8 cellular contexts compared by ENCODE assay signal in the genomic region with DNA sequence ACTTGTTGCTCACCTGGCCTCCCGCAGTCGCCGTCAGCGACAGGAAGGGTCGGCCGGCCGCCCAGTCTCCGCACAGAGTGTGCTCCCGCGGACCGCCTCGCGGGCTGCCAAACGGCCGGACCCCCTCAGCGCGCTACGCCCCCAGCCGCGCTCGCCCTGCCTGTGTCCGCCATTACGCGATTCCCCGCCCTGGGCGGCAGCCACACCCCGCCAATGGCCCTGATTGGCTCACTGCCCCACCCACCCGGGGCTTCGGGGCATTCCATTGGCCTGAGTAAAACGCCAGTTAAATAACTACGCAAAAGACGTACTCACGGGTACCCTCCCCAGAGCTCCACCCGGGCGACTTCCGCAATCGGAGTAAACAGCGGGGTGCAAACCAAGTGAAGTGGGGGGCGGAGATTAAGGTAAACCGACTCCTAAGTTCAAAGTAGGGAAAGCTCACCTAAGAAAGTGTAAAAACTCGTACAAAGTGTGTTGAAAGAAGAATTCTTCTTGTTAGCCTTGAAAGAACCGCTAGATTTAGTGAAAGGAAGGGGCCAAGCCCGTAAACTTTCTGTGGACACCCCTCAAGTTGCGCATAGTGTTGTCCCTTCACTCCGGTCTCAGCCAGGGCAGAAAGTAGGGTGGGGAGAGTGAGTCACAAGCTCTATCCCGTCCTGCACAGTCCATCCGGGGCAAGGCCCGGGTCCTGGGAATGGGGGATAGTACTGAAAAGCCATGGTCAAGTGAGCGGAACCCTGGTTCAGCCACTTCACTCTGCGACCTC. TPM values are rescaled to one million over a fixed set of nuclear protein-coding genes. Genes with fewer than 3 reads are reported as not detected.
DNase-seq lines count a peak whose midpoint lies in the region; ATAC-seq and TF ChIP-seq lines count a peak whose summit lies in the region.

A gene with protein sequence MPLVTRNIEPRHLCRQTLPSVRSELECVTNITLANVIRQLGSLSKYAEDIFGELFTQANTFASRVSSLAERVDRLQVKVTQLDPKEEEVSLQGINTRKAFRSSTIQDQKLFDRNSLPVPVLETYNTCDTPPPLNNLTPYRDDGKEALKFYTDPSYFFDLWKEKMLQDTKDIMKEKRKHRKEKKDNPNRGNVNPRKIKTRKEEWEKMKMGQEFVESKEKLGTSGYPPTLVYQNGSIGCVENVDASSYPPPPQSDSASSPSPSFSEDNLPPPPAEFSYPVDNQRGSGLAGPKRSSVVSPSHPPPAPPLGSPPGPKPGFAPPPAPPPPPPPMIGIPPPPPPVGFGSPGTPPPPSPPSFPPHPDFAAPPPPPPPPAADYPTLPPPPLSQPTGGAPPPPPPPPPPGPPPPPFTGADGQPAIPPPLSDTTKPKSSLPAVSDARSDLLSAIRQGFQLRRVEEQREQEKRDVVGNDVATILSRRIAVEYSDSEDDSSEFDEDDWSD (minus strand): TSS at position 195 of the 769 bp plus-strand sequence. CDS start 61,277 bp downstream, outside the sequence.

- DNase-seq in AG04450 (ENCODE audit: low read depth, low spot score) = peak; percentile 92
- peak; percentile 98 for DNase-seq in NCI-H345 (lab: John Stamatoyannopoulos, UW)
- DNase-seq in activated B cell treated with CpG ODN at 0.5 μM for 24 hours = peak; percentile 94
- peak; percentile 70 to 98 (median 96) for DNase-seq in caudate nucleus (lab: John Stamatoyannopoulos, UW)
- DNase-seq in immature natural killer cell = peak; percentile 96 to 97 (median 97)
- DNase-seq in smooth muscle cell of the brain vasculature (ENCODE audit: low read depth, low spot score) = peak; percentile 95

- H3K27me3 ChIP-seq in AG04450 (ENCODE audit: control insufficient read depth, insufficient read depth, low read length) = no peaks in the 10 kb centered on the region

- POLR2A ChIA-PET in AG04450 (lab: Yijun Ruan, JAX) (interaction anchor here (0.6 to 1.3 kb wide), 9 partner anchors 26 to 112 kb away, joined by 3 to 13 read pairs (median 4); no protein-coding TSS in a partner anchor), activated B cell treated with CpG ODN at 0.5 μM for 24 hours (lab: Charles Lee) (interaction anchor here (0.6 to 3.6 kb wide), 28 partner anchors 9 to 874 kb away, joined by 3 to 23 read pairs (median 5); no protein-coding TSS in a partner anchor)

- H3K36me3 Mint-ChIP-seq in activated B cell treated with CpG ODN at 0.5 μM for 24 hours (ENCODE audit: low read depth) = peaks cover 7% of the 10 kb centered on the region
- no peaks in the 10 kb centered on the region for H3K36me3 Mint-ChIP-seq in immature natural killer cell

- H3K27ac ChIP-seq in AG04450 (ENCODE audit: low read depth, low read length) (peak within 1 kb of the TSS; percentile 90), caudate nucleus (ENCODE audit: low read depth, low read length) (peak within 1 kb of the TSS; percentile 100)

- peak within 1 kb of the TSS; percentile 100 for H3K27ac Mint-ChIP-seq in activated B cell treated with CpG ODN at 0.5 μM for 24 hours
- H3K27ac Mint-ChIP-seq in immature natural killer cell = peak within 1 kb of the TSS; percentile 98 to 100 (median 99)

- H3K9me3 Mint-ChIP-seq in activated B cell treated with CpG ODN at 0.5 μM for 24 hours = no peaks in the 10 kb centered on the region
- H3K9me3 Mint-ChIP-seq in immature natural killer cell = no peaks in the 10 kb centered on the region

- H3K4me3 Mint-ChIP-seq in activated B cell treated with CpG ODN at 0.5 μM for 24 hours (peak within 1 kb of the TSS; percentile 95), immature natural killer cell (peak within 1 kb of the TSS; percentile 93 to 98 (median 97))

- no peaks in the 10 kb centered on the region for H3K27me3 Mint-ChIP-seq in activated B cell treated with CpG ODN at 0.5 μM for 24 hours
- peaks cover 9 to 13% (median 12%) of the 10 kb centered on the region in 3 donors for H3K27me3 Mint-ChIP-seq in immature natural killer cell (ENCODE audit: low read depth in 3 of 3)

- CTCF ChIA-PET in AG04450 (lab: Charles Lee) (interaction anchor here (1.0 to 1.8 kb wide), 6 partner anchors 10 to 158 kb away, joined by 3 to 8 read pairs (median 4); no protein-coding TSS in a partner anchor), activated B cell treated with CpG ODN at 0.5 μM for 24 hours (lab: Charles Lee) (interaction anchor here (1.3 to 3.5 kb wide), 3 partner anchors 67 to 87 kb away, joined by 3 to 18 read pairs (median 4); no protein-coding TSS in a partner anchor)

- TF ChIP-seq CTCF in AG04450 (IDR thresholded peaks at IDR 0.05; ENCODE audit: low read depth, low read length) (no peak), activated B cell treated with CpG ODN at 0.5 μM for 24 hours (IDR thresholded peaks at IDR 0.05) (no peak)

- no peaks in the 10 kb centered on the region for H3K9me3 ChIP-seq in AG04450 (ENCODE audit: control insufficient read depth, insufficient read depth, low read length)

- H3K4me1 Mint-ChIP-seq in activated B cell treated with CpG ODN at 0.5 μM for 24 hours (peaks cover 59% of the 10 kb centered on the region), immature natural killer cell (peaks cover 32 to 37% of the 10 kb centered on the region in 2 donors)

- in situ Hi-C loops in GM18951 (cut with MboI; ENCODE audit: low sequenced_read_pairs, unreplicated experiment) = no loop called here

- H3K4me3 ChIP-seq in AG04450 (ENCODE audit: low read depth, low read length) = peak within 1 kb of the TSS; percentile 75

- intact Hi-C loops in activated B cell treated with CpG ODN at 0.5 μM for 24 hours (cut with micrococcal nuclease) = loop anchor here (1.0 to 5.0 kb wide), 8 partner anchors 12 to 173 kb away; a partner anchor contains a TSS

- ATAC-seq in HG03196 (IDR thresholded peaks at IDR 0.05; ENCODE audit: unreplicated experiment) (peak; percentile 85), activated B cell treated with CpG ODN at 0.5 μM for 24 hours (ENCODE audit: low read depth) (peak; percentile 88)

- peak; percentile 79 for TF ChIP-seq POLR2A in GM18951 (IDR thresholded peaks at IDR 0.05; ENCODE audit: extremely low read depth, insufficient read depth, insufficient read length)

RNA-seq across cellular contexts. Expression of the gene that starts here (rescaled TPM):
- polyA plus RNA-seq in AG04450 (2011; rRNA removed) (54.8 and 62.7 TPM in 2 replicates), immature natural killer cell (10 to 100 TPM; 36.6 to 90.0 (median 39.5) TPM)
- 50.8 and 57.3 TPM in 2 replicates for polyA minus RNA-seq in AG04450 (2011; rRNA and poly(A)+ RNA removed)
- 136 and 137 TPM in 2 replicates for total RNA-seq in activated B cell treated with CpG ODN at 0.5 μM for 24 hours

Comparison
In these comparisons a context has a peak if more than half of its experiments do, and no peak if none do; other contexts are left out.
1. Peak in every context shown above with its lines: DNase-seq, ATAC-seq, H3K4me3 ChIP-seq and H3K27ac ChIP-seq.